In the genomic region with DNA sequence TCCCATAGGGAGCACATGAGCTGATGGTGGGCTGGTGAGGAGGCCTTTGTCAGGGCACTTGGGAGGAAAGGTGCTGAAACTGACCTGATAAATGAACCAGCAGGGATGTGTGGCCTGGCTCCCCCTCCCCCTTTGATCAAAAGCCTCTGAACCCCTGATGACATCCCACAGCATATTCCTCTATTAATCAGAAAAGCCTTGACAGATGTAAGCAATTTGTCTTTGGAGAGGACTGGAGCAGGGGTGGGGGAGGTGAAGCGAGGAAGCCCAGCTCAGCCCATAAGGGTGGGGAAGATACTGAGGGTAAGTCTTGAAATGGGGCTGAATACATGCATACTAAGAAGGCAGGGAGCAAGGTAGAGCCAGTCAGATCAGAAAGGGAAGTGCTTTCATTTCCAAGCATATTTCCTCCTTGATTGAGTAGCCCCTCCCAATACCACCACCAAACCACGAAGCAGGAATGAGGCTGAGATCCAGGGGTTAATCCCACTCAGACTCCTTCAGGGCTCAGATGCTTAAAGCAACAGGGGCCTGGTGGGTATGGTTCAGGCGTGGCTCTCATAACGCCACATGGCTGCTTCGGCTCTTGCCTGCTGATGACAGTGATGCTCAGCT, we compare ENCODE assay signal across 20 cellular contexts. TPM values are rescaled to one million over a fixed set of nuclear protein-coding genes. Genes with fewer than 3 reads are reported as not detected.
DNase-seq lines count a peak whose midpoint lies in the region; ATAC-seq and TF ChIP-seq lines count a peak whose summit lies in the region.
"Had no signal": no experiment of that assay in that cellular context is flagged by ENCODE, and none has a peak within 500 bp of the region (broad histone marks: within the 10 kb centered on the region; RNA-seq: fewer than 3 reads in every experiment).

No MANE protein-coding gene starts in this region.

- no peaks in the 10 kb centered on the region for H3K36me3 ChIP-seq in RWPE2 (ENCODE audit: low read depth)
- H3K36me3 ChIP-seq: BLaER1, gastroesophageal sphincter had no signal

- H3K4me1 Mint-ChIP-seq in stimulated activated memory B cell treated with anti-CD40 and anti-IgM and Interleukin-4, amounts not matched to agents 10 μg/mL and 1 μg/mL and 100 μg/mL, for 72 hours, result no peaks in the 10 kb centered on the region

- H3K27me3 Mint-ChIP-seq in stimulated activated memory B cell treated with anti-CD40 and anti-IgM and Interleukin-4, amounts not matched to agents 10 μg/mL and 1 μg/mL and 100 μg/mL, for 72 hours, result no peaks in the 10 kb centered on the region

- no peak for ATAC-seq in RWPE2 (ENCODE audit: low read depth)
- ATAC-seq in stimulated activated memory B cell treated with anti-CD40 and anti-IgM and Interleukin-4, amounts not matched to agents 10 μg/mL and 1 μg/mL and 100 μg/mL, for 72 hours, result no peak
- ATAC-seq: gastroesophageal sphincter, left ventricle myocardium superior, sciatic nerve had no signal

- H3K4me1 ChIP-seq in RWPE2 (ENCODE audit: insufficient read depth, poor library complexity, severe bottlenecking), result peaks cover 26% of the 10 kb centered on the region
- H3K4me1 ChIP-seq: gastroesophageal sphincter had no signal

- TF ChIP-seq CTCF in RWPE2 (IDR thresholded peaks at IDR 0.05; ENCODE audit: poor library complexity, severe bottlenecking), result no peak
- TF ChIP-seq CTCF in fibroblast of villous mesenchyme (IDR thresholded peaks at IDR 0.05; ENCODE audit: insufficient read depth, low read depth, low read length), result no peak

- no peak overlapping the region for H3K4me3 Mint-ChIP-seq in stimulated activated memory B cell treated with anti-CD40 and anti-IgM and Interleukin-4, amounts not matched to agents 10 μg/mL and 1 μg/mL and 100 μg/mL, for 72 hours
- H3K4me3 Mint-ChIP-seq: brain had no signal

- DNase-seq in HT-29 (ENCODE audit: low spot score), result peak; percentile 39
- no peak for DNase-seq in RWPE2 (ENCODE audit: low spot score)
- DNase-seq in fibroblast of villous mesenchyme (ENCODE audit: low read depth), result peak; percentile 82
- DNase-seq in NCI-H1436 treated with DMSO at 0.1 percent for 48 hours (lab: John Stamatoyannopoulos, UW), result no peak
- DNase-seq in NCI-H2081 (lab: John Stamatoyannopoulos, UW), result no peak
- DNase-seq in NCI-H774 (lab: John Stamatoyannopoulos, UW), result no peak
- DNase-seq: activated CD4-positive, alpha-beta T cell treated with anti-CD3 and anti-CD28 coated beads, Interleukin-2, amount 50 U/mL, for 4 hours; activated naive CD4-positive, alpha-beta T cell treated with Interleukin-2 at 50 U/mL for 16 hours; activated T-cell treated with anti-CD3 and anti-CD28 coated beads for 4 hours; left ventricle myocardium superior; NCI-H1417 treated with DMSO at 0.1 percent for 48 hours; occipital lobe; stimulated activated CD4-positive, alpha-beta T cell treated with anti-CD3 and anti-CD28 coated beads, Interleukin-4, amount 100 ng/mL, for 1 hour; substantia nigra had no signal

- H3K9me3 ChIP-seq in RWPE2 (ENCODE audit: severe bottlenecking), result no peaks in the 10 kb centered on the region
- H3K9me3 ChIP-seq: BLaER1, gastroesophageal sphincter had no signal

- H3K4me3 ChIP-seq in RWPE2 (ENCODE audit: severe bottlenecking), result no peak overlapping the region
- no peak overlapping the region for H3K4me3 ChIP-seq in fibroblast of villous mesenchyme (ENCODE audit: low read depth, low read length)
- H3K4me3 ChIP-seq: BLaER1, gastroesophageal sphincter had no signal

- no peak overlapping the region for H3K27ac Mint-ChIP-seq in stimulated activated memory B cell treated with anti-CD40 and anti-IgM and Interleukin-4, amounts not matched to agents 10 μg/mL and 1 μg/mL and 100 μg/mL, for 72 hours

- no peaks in the 10 kb centered on the region for H3K9me3 Mint-ChIP-seq in stimulated activated memory B cell treated with anti-CD40 and anti-IgM and Interleukin-4, amounts not matched to agents 10 μg/mL and 1 μg/mL and 100 μg/mL, for 72 hours
- H3K9me3 Mint-ChIP-seq: brain had no signal

- H3K27me3 ChIP-seq in RWPE2 (ENCODE audit: insufficient read depth, poor library complexity, severe bottlenecking), result no peaks in the 10 kb centered on the region
- H3K27me3 ChIP-seq: BLaER1 had no signal

- H3K36me3 Mint-ChIP-seq in stimulated activated memory B cell treated with anti-CD40 and anti-IgM and Interleukin-4, amounts not matched to agents 10 μg/mL and 1 μg/mL and 100 μg/mL, for 72 hours, result no peaks in the 10 kb centered on the region
- H3K36me3 Mint-ChIP-seq: brain had no signal

- H3K27ac ChIP-seq in RWPE2 (ENCODE audit: poor library complexity, severe bottlenecking), result peak overlapping the region; percentile 52
- H3K27ac ChIP-seq: BLaER1, gastroesophageal sphincter, KMS-11 had no signal

RNA-seq across cellular contexts. Expression of gene MRPS22, which starts 34.7 kb away (rescaled TPM):
- 46.0 and 54.4 TPM in 2 replicates for total RNA-seq in HT-29 (2014; rRNA removed; shearing (Covaris generic))
- total RNA-seq in fibroblast of villous mesenchyme, result 89.8 and 98.2 TPM in 2 replicates

Comparison
In these comparisons a context has a peak if more than half of its experiments do, and no peak if none do; other contexts are left out.
1. DNase-seq: peak in HT-29 (single experiment) and fibroblast of villous mesenchyme (single experiment); none in RWPE2 (single experiment), NCI-H1436 treated with DMSO at 0.1 percent for 48 hours (single experiment), NCI-H2081 (0 of 2) and NCI-H774 (single experiment).